Comparison of ENCODE assay signal across 26 cellular contexts in genomic region chr13:33107403-33107760, GRCh38.
DNase-seq lines count a peak whose midpoint lies in the region; ATAC-seq, FAIRE-seq and TF ChIP-seq lines count a peak whose summit lies in the region.
"Had no signal": no experiment of that assay in that cellular context is flagged by ENCODE, and none has a peak within 500 bp of the region (broad histone marks: within the 10 kb centered on the region; RNA-seq: fewer than 3 reads in every experiment).

No MANE protein-coding gene starts in this region.

- H3K4me3 ChIP-seq in cardiac muscle cell = no peak overlapping the region
- H3K4me3 ChIP-seq in astrocyte (ENCODE audit: insufficient read depth, low read depth, low read length) = no peak overlapping the region
- H3K4me3 ChIP-seq in muscle layer of colon (ENCODE audit: low read depth in 1 of 2, low read length in 2 of 2) = no peak overlapping the region
- H3K4me3 ChIP-seq in thoracic aorta = no peak overlapping the region
- H3K4me3 ChIP-seq in prostate gland = no peak overlapping the region
- H3K4me3 ChIP-seq: gastrocnemius medialis, left lung, ovary, suprapubic skin had no signal

- no peak for TF ChIP-seq CTCF in cardiac muscle cell (IDR thresholded peaks at IDR 0.05; ENCODE audit: low read depth, low read length)
- TF ChIP-seq CTCF in astrocyte (IDR thresholded peaks at IDR 0.05; ENCODE audit: insufficient read depth, low read depth, low read length) = no peak
- TF ChIP-seq CTCF in thoracic aorta (IDR thresholded peaks at IDR 0.05) = no peak
- TF ChIP-seq CTCF in prostate gland (IDR thresholded peaks at IDR 0.05) = no peak

- H3K9ac ChIP-seq in astrocyte (ENCODE audit: low read length) = no peak overlapping the region
- no peak overlapping the region for H3K9ac ChIP-seq in muscle layer of colon (ENCODE audit: low read length)

- no peak overlapping the region for H2AFZ ChIP-seq in astrocyte (ENCODE audit: low read depth, low read length)

- peaks cover 4% of the 10 kb centered on the region for H3K4me1 Mint-ChIP-seq in astrocyte (ENCODE audit: low read depth, unreplicated experiment)
- H3K4me1 Mint-ChIP-seq in activated T-cell treated with anti-CD3 and anti-CD28 coated beads, Interleukin-2, amount 50 U/mL, for 4 hours (ENCODE audit: low read depth) = no peaks in the 10 kb centered on the region
- H3K4me1 Mint-ChIP-seq: natural killer cell had no signal

- H4K20me1 ChIP-seq in astrocyte (ENCODE audit: insufficient read depth, low read length) = no peaks in the 10 kb centered on the region

- no peak overlapping the region for H3K4me2 ChIP-seq in astrocyte (ENCODE audit: low read length)

- no peaks in the 10 kb centered on the region for H3K79me2 ChIP-seq in astrocyte (ENCODE audit: insufficient read depth, low read length)

- H3K27me3 Mint-ChIP-seq in astrocyte (ENCODE audit: low read depth, unreplicated experiment) = no peaks in the 10 kb centered on the region
- H3K27me3 Mint-ChIP-seq in activated T-cell treated with anti-CD3 and anti-CD28 coated beads, Interleukin-2, amount 50 U/mL, for 4 hours (ENCODE audit: low read depth) = peaks cover 13% of the 10 kb centered on the region
- H3K27me3 Mint-ChIP-seq: dendritic cell treated with granulocyte-macrophage colony-stimulating factor and Interleukin-4, amounts not matched to agents 40 ng/mL and 50 ng/mL, for 4 days had no signal

- H3K36me3 Mint-ChIP-seq in astrocyte (ENCODE audit: low read depth, unreplicated experiment) = peaks cover 39% of the 10 kb centered on the region
- no peaks in the 10 kb centered on the region for H3K36me3 Mint-ChIP-seq in activated T-cell treated with anti-CD3 and anti-CD28 coated beads, Interleukin-2, amount 50 U/mL, for 4 hours (ENCODE audit: insufficient read depth)
- H3K36me3 Mint-ChIP-seq: activated naive CD4-positive, alpha-beta T cell treated with anti-CD3 and anti-CD28 coated beads, Interleukin-2, amount 50 U/mL, for 72 hours; CD8-positive, alpha-beta T cell; IgD-negative memory B cell; natural killer cell had no signal

- H3K4me3 Mint-ChIP-seq in astrocyte (ENCODE audit: unreplicated experiment) = no peak overlapping the region
- no peak overlapping the region for H3K4me3 Mint-ChIP-seq in activated T-cell treated with anti-CD3 and anti-CD28 coated beads, Interleukin-2, amount 50 U/mL, for 4 hours
- H3K4me3 Mint-ChIP-seq: activated CD8-positive, alpha-beta T cell treated with anti-CD3 and anti-CD28 coated beads for 36 hours; CD8-positive, alpha-beta T cell; dendritic cell treated with granulocyte-macrophage colony-stimulating factor and Interleukin-4, amounts not matched to agents 40 ng/mL and 50 ng/mL, for 4 days; natural killer cell had no signal

- DNase-seq in cardiac muscle cell (ENCODE audit: low read depth in 1 of 2, low spot score in 1 of 2) = peak in 1 of 2 donors; percentile 32
- DNase-seq in Right ventricle myocardium superior = no peak
- no peak for DNase-seq in astrocyte (ENCODE audit: low read depth)
- no peak for DNase-seq in thoracic aorta (ENCODE audit: low spot score)
- no peak for DNase-seq in activated T-cell treated with anti-CD3 and anti-CD28 coated beads, Interleukin-2, amount 50 U/mL, for 4 hours
- DNase-seq in prostate gland (ENCODE audit: low spot score) = no peak
- DNase-seq: 8988T; activated CD4-positive, alpha-beta T cell treated with anti-CD3 and anti-CD28 coated beads for 1 hour; activated CD8-positive, alpha-beta T cell treated with anti-CD3 and anti-CD28 coated beads for 36 hours; CD8-positive, alpha-beta T cell; gastrocnemius medialis; left lung; natural killer cell; NCI-H1092; NCI-H1930; NCI-H446; OCI-M1; ovary; stimulated activated CD4-positive, alpha-beta T cell treated with anti-CD3 and anti-CD28 coated beads, Interleukin-2, amount 100 ng/mL, for 48 hours had no signal

- peak overlapping the region; percentile 19 for H3K27ac Mint-ChIP-seq in astrocyte (ENCODE audit: unreplicated experiment)
- H3K27ac Mint-ChIP-seq: activated CD8-positive, alpha-beta T cell treated with anti-CD3 and anti-CD28 coated beads for 36 hours; activated naive CD4-positive, alpha-beta T cell treated with anti-CD3 and anti-CD28 coated beads, Interleukin-2, amount 50 U/mL, for 72 hours; CD8-positive, alpha-beta T cell; IgD-negative memory B cell; natural killer cell had no signal

- peaks cover 23% of the 10 kb centered on the region for H3K36me3 ChIP-seq in cardiac muscle cell
- peaks cover 58% of the 10 kb centered on the region for H3K36me3 ChIP-seq in astrocyte (ENCODE audit: insufficient read depth, low read length)
- peaks cover 54% of the 10 kb centered on the region for H3K36me3 ChIP-seq in muscle layer of colon (ENCODE audit: insufficient read depth, low read length)
- H3K36me3 ChIP-seq in thoracic aorta = peaks cover 11% of the 10 kb centered on the region
- no peaks in the 10 kb centered on the region for H3K36me3 ChIP-seq in prostate gland
- H3K36me3 ChIP-seq: ovary had no signal

- ATAC-seq in Right ventricle myocardium superior (ENCODE audit: poor library complexity) (no peak), thoracic aorta (ENCODE audit: insufficient number of reproducible peaks, low FRiP score, low read depth) (no peak), GM21619 (IDR thresholded peaks at IDR 0.05; ENCODE audit: unreplicated experiment) (no peak)
- no peak for ATAC-seq in activated T-cell treated with anti-CD3 and anti-CD28 coated beads, Interleukin-2, amount 50 U/mL, for 4 hours
- ATAC-seq: activated CD8-positive, alpha-beta T cell treated with anti-CD3 and anti-CD28 coated beads for 36 hours; activated naive CD4-positive, alpha-beta T cell treated with anti-CD3 and anti-CD28 coated beads, Interleukin-2, amount 50 U/mL, for 72 hours; CD8-positive, alpha-beta T cell; gastrocnemius medialis; left lung; natural killer cell had no signal

- H3K27me3 ChIP-seq in cardiac muscle cell = no peaks in the 10 kb centered on the region
- H3K27me3 ChIP-seq in astrocyte (ENCODE audit: insufficient read depth, low read length) = no peaks in the 10 kb centered on the region
- H3K27me3 ChIP-seq in muscle layer of colon (ENCODE audit: control insufficient read depth in 1 of 2, insufficient read depth in 2 of 2, low read length in 2 of 2) = no peaks in the 10 kb centered on the region
- H3K27me3 ChIP-seq in thoracic aorta (replicated peaks; ENCODE audit: insufficient read depth) = no peaks in the 10 kb centered on the region
- H3K27me3 ChIP-seq in prostate gland (replicated peaks; ENCODE audit: insufficient read depth) = no peaks in the 10 kb centered on the region
- H3K27me3 ChIP-seq: gastrocnemius medialis, left lung, ovary, suprapubic skin had no signal

- no peak for FAIRE-seq in astrocyte (lab: Jason Lieb, UNC)
- FAIRE-seq: H54 had no signal

- no peaks in the 10 kb centered on the region for H3K9me3 Mint-ChIP-seq in astrocyte (ENCODE audit: unreplicated experiment)
- no peaks in the 10 kb centered on the region for H3K9me3 Mint-ChIP-seq in activated T-cell treated with anti-CD3 and anti-CD28 coated beads, Interleukin-2, amount 50 U/mL, for 4 hours
- H3K9me3 Mint-ChIP-seq: activated CD8-positive, alpha-beta T cell treated with anti-CD3 and anti-CD28 coated beads for 36 hours; activated naive CD4-positive, alpha-beta T cell treated with anti-CD3 and anti-CD28 coated beads, Interleukin-2, amount 50 U/mL, for 72 hours; CD8-positive, alpha-beta T cell; dendritic cell treated with granulocyte-macrophage colony-stimulating factor and Interleukin-4, amounts not matched to agents 40 ng/mL and 50 ng/mL, for 4 days; IgD-negative memory B cell had no signal

- no peaks in the 10 kb centered on the region for H3K9me3 ChIP-seq in cardiac muscle cell (ENCODE audit: low read depth)
- no peaks in the 10 kb centered on the region for H3K9me3 ChIP-seq in astrocyte (ENCODE audit: insufficient read depth, low read depth, low read length)
- H3K9me3 ChIP-seq in muscle layer of colon (ENCODE audit: low read length) = no peaks in the 10 kb centered on the region
- H3K9me3 ChIP-seq in thoracic aorta = no peaks in the 10 kb centered on the region
- H3K9me3 ChIP-seq in prostate gland = no peaks in the 10 kb centered on the region
- H3K9me3 ChIP-seq: gastrocnemius medialis, left lung, ovary, suprapubic skin had no signal

- H3K27ac ChIP-seq in cardiac muscle cell (peak overlapping the region; percentile 53), astrocyte (ENCODE audit: low read depth, low read length) (no peak overlapping the region), muscle layer of colon (ENCODE audit: low read depth, low read length) (peak overlapping the region; percentile 83), thoracic aorta (peak overlapping the region; percentile 31 to 86), prostate gland (no peak overlapping the region)
- H3K27ac ChIP-seq: gastrocnemius medialis, left lung, ovary, suprapubic skin had no signal

- no peak for TF ChIP-seq POLR2A in prostate gland (IDR thresholded peaks at IDR 0.05)

- WGBS in prostate gland = 84% methylated on average over 2 of the region's 2 CpGs

- H3K4me1 ChIP-seq in cardiac muscle cell (ENCODE audit: low read depth) = peaks cover 6% of the 10 kb centered on the region
- H3K4me1 ChIP-seq in astrocyte (ENCODE audit: insufficient read depth, low read length) = peaks cover 20% of the 10 kb centered on the region
- peaks cover 71% of the 10 kb centered on the region for H3K4me1 ChIP-seq in muscle layer of colon (ENCODE audit: insufficient read depth, low read length)
- peaks cover 38 to 53% of the 10 kb centered on the region in 2 donors for H3K4me1 ChIP-seq in thoracic aorta (ENCODE audit: control insufficient read depth in 1 of 2, low read depth in 2 of 2)
- H3K4me1 ChIP-seq in prostate gland (replicated peaks) = peaks cover 16% of the 10 kb centered on the region

- intact Hi-C loops in Right ventricle myocardium superior (cut with DNase I) (no loop called here), prostate gland (cut with DNase I) (loop anchor here (5.0 to 10.0 kb wide), 2 partner anchors 63 to 65 kb away; no protein-coding TSS in a partner anchor)

Comparison
In these comparisons a context has a peak if more than half of its experiments do, and no peak if none do; other contexts are left out.
1. H3K27ac ChIP-seq: peak in cardiac muscle cell (single experiment), muscle layer of colon (single experiment) and thoracic aorta (2 of 2); none in astrocyte (single experiment) and prostate gland (0 of 2).